In the genomic region with DNA sequence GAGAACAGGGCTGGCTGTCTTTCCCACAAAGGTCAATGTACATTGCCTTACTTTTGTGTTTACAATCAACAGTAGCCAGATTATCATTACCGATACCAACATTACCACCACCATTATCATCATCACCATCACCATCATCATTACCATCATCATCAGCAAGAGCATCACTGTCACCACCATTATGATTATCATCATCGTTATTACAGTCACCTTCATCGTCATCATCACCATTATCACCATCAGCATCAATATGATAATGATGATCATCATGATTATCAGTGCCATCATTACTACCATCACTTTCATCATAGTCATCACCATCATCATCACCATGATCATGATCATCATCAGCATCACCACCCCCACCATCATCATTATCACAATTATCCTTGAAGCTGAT, we compare ENCODE assay signal across 10 cellular contexts. TPM values are rescaled to one million over a fixed set of nuclear protein-coding genes. Genes with fewer than 3 reads are reported as not detected.
"Had no signal": no experiment of that assay in that cellular context is flagged by ENCODE, and none has a peak within 500 bp of the region (broad histone marks: within the 10 kb centered on the region; RNA-seq: fewer than 3 reads in every experiment).

No MANE protein-coding gene starts in this region.

- H3K4me3 ChIP-seq: GM23338, K562 had no signal

- DNase-seq: H9, HCEC 1CT, HFFc6, IMR-90, KG1 had no signal

- ATAC-seq: GM23338, K562 had no signal

- FAIRE-seq: H1, H54, K562 had no signal

- H3K4me2 ChIP-seq: GM23338 had no signal

- H2AFZ ChIP-seq: GM23338 had no signal

RNA-seq across cellular contexts. Expression of a gene that starts 43.3 kb away (rescaled TPM):
- total RNA-seq: HFFc6, HT-29, IMR-90, K562 had no signal
- polyA plus RNA-seq: IMR-90 had no signal
